11 cellular contexts compared by ENCODE assay signal in genomic region chr20:57991211-57991841, GRCh38.
DNase-seq lines count a peak whose midpoint lies in the region; ATAC-seq and TF ChIP-seq lines count a peak whose summit lies in the region.
"Had no signal": no experiment of that assay in that cellular context is flagged by ENCODE, and none has a peak within 500 bp of the region (broad histone marks: within the 10 kb centered on the region; RNA-seq: fewer than 3 reads in every experiment).

No MANE protein-coding gene starts in this region.

- TF ChIP-seq CTCF in Calu3 (IDR thresholded peaks at IDR 0.05; ENCODE audit: unreplicated experiment) (no peak), MCF 10A (IDR thresholded peaks at IDR 0.05; ENCODE audit: unreplicated experiment) (no peak), right lobe of liver (IDR thresholded peaks at IDR 0.05) (no peak)

- DNase-seq in Calu3, result peak; percentile 48
- DNase-seq in LHCN-M2 (ENCODE audit: low read depth), result peak; percentile 57
- peak; percentile 92 for DNase-seq in MCF 10A (ENCODE audit: unreplicated experiment)
- peak; percentile 40 for DNase-seq in myocyte (ENCODE audit: low read depth)
- no peak for DNase-seq in DMS153 (lab: John Stamatoyannopoulos, UW)
- DNase-seq in right lobe of liver, result no peak
- no peak for DNase-seq in posterior vena cava (ENCODE audit: low spot score)
- DNase-seq: GF-D8 had no signal

- no peak overlapping the region for H3K4me3 ChIP-seq in right lobe of liver

- intact Hi-C loops in Calu3 (cut with micrococcal nuclease; ENCODE audit: unreplicated experiment), result no loop called here
- intact Hi-C loops in MCF 10A (cut with micrococcal nuclease), result loop anchor here (2.0 to 10.0 kb wide), 3 partner anchors 93 to 294 kb away; partner anchors contain the start of gene PMEPA1
- intact Hi-C loops in right lobe of liver (cut with DNase I), result no loop called here
- intact Hi-C loops in posterior vena cava (cut with DNase I), result no loop called here

- no peak for TF ChIP-seq POLR2A in right lobe of liver (IDR thresholded peaks at IDR 0.05)

- H3K27me3 Mint-ChIP-seq in Calu3 (ENCODE audit: unreplicated experiment) (no peaks in the 10 kb centered on the region), MCF 10A (ENCODE audit: insufficient read depth, unreplicated experiment) (no peaks in the 10 kb centered on the region)

- WGBS in right lobe of liver (ENCODE audit: insufficient coverage, low coverage, low lambda C conversion rate, missing lambda C conversion rate), result 84% methylated on average over 5 of the region's 13 CpGs

- H3K4me3 Mint-ChIP-seq in Calu3 (ENCODE audit: low read depth, unreplicated experiment) (no peak overlapping the region), MCF 10A (ENCODE audit: unreplicated experiment) (peak overlapping the region; percentile 34)
- H3K4me3 Mint-ChIP-seq: brain had no signal

- no peaks in the 10 kb centered on the region for H3K36me3 Mint-ChIP-seq in Calu3 (ENCODE audit: insufficient read depth, unreplicated experiment)
- H3K36me3 Mint-ChIP-seq in MCF 10A (ENCODE audit: insufficient read depth, unreplicated experiment), result peaks cover 5% of the 10 kb centered on the region
- H3K36me3 Mint-ChIP-seq: brain had no signal

- CTCF ChIA-PET in Calu3 (lab: Charles Lee) (interaction anchor here (1.2 kb wide), 1 partner anchor 12 kb away, joined by 4 read pairs; no protein-coding TSS in a partner anchor), MCF 10A (lab: Yijun Ruan, JAX) (interaction anchor here (0.6 to 1.3 kb wide), 8 partner anchors 9 to 338 kb away, joined by 3 to 4 read pairs (median 3); no protein-coding TSS in a partner anchor)

- POLR2A ChIA-PET in MCF 10A (lab: Yijun Ruan, JAX), result interaction anchor here (0.6 to 3.3 kb wide), 20 partner anchors 23 to 618 kb away, joined by 3 to 23 read pairs (median 4); partner anchors contain the start of gene PMEPA1

- H3K27ac Mint-ChIP-seq in Calu3 (ENCODE audit: unreplicated experiment) (no peak overlapping the region), MCF 10A (ENCODE audit: low read depth, unreplicated experiment) (peak overlapping the region; percentile 85)

- ATAC-seq in right lobe of liver (no peak), GM21717 (IDR thresholded peaks at IDR 0.05; ENCODE audit: unreplicated experiment) (no peak)

- BruUV-seq in Calu3 (replicated peaks; lab: Mats Ljungman, UMichigan) (no TSS peak), MCF 10A (replicated peaks; lab: Mats Ljungman, UMichigan) (no TSS peak)

- peaks cover 34% of the 10 kb centered on the region for H3K4me1 Mint-ChIP-seq in Calu3 (ENCODE audit: low read depth, unreplicated experiment)
- peaks cover 22% of the 10 kb centered on the region for H3K4me1 Mint-ChIP-seq in MCF 10A (ENCODE audit: insufficient read depth, unreplicated experiment)

- H3K27me3 ChIP-seq in right lobe of liver, result no peaks in the 10 kb centered on the region

- no peaks in the 10 kb centered on the region for H3K4me1 ChIP-seq in right lobe of liver

- no peaks in the 10 kb centered on the region for H3K36me3 ChIP-seq in right lobe of liver

- H3K27ac ChIP-seq in right lobe of liver, result no peak overlapping the region
- H3K27ac ChIP-seq: VCaP had no signal

- no peaks in the 10 kb centered on the region for H3K9me3 ChIP-seq in right lobe of liver

- peaks cover 4% of the 10 kb centered on the region for H3K9me3 Mint-ChIP-seq in Calu3 (ENCODE audit: low read depth, unreplicated experiment)
- no peaks in the 10 kb centered on the region for H3K9me3 Mint-ChIP-seq in MCF 10A (ENCODE audit: unreplicated experiment)

Comparison
In these comparisons a context has a peak if more than half of its experiments do, and no peak if none do; other contexts are left out.
1. DNase-seq: peak in Calu3 (single experiment), LHCN-M2 (single experiment), MCF 10A (single experiment) and myocyte (single experiment); none in DMS153 (single experiment), right lobe of liver (0 of 3) and posterior vena cava (single experiment).